ENCODE assay signal across 28 cellular contexts in the genomic region with DNA sequence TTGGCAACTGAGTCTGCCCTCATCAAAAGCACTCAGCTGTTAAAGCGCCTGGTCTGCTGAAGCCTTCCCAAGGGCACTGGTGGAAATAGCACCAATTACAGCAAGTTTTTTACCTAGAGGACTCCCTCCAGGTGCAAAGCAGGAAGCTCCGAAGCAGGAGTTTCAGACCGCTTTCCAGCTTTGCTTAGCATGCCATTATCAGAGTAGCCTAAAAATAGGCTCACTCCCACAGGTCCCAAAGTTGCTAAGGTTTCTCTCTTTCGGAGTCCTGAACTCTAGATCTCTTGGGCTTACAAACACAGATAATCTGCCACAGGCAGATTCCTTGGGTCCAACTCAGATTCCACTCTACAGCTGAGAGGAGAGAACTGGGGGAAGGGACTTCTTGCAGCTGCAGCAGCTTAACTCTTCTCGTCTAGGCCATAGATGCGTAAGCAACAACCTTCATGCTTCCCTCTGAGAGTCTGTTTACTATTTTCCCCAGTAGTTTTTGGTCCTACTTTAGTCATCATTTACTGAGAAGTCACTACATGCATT. TPM values are rescaled to one million over a fixed set of nuclear protein-coding genes. Genes with fewer than 3 reads are reported as not detected.
"Had no signal": no experiment of that assay in that cellular context is flagged by ENCODE, and none has a peak within 500 bp of the region (broad histone marks: within the 10 kb centered on the region; RNA-seq: fewer than 3 reads in every experiment).

No MANE protein-coding gene starts in this region.

- H3K9me3 ChIP-seq: MG63, SJSA1 had no signal

- ATAC-seq: activated T-helper 17 cell treated with anti-CD3 and anti-CD28 coated beads, Interleukin-2, amount 50 U/mL, for 72 hours; Panc1; SK-N-SH treated with all-trans-retinoic acid at 6 μM for 48 hours had no signal

- H3K27me3 Mint-ChIP-seq: activated B cell treated with CpG ODN at 0.5 μM for 24 hours; activated CD4-positive, alpha-beta memory T cell treated with anti-CD3 and anti-CD28 coated beads for 36 hours; activated naive CD8-positive, alpha-beta T cell had no signal

- H3K4me1 Mint-ChIP-seq: activated B cell treated with CpG ODN at 0.5 μM for 24 hours; activated CD4-positive, alpha-beta T cell treated with anti-CD3 and anti-CD28 coated beads, Interleukin-2, amount 10 ng/mL, durations not matched to agents 24 days and 14 days; activated T-helper 17 cell treated with anti-CD3 and anti-CD28 coated beads, Interleukin-2, amount 50 U/mL, for 72 hours had no signal

- H3K27me3 ChIP-seq: MG63, SJSA1 had no signal

- H3K27ac ChIP-seq: RWPE1, SJSA1 had no signal

- H3K27ac Mint-ChIP-seq: activated B cell treated with CpG ODN at 0.5 μM for 24 hours; activated CD4-positive, alpha-beta memory T cell treated with anti-CD3 and anti-CD28 coated beads for 36 hours; activated CD4-positive, alpha-beta T cell treated with anti-CD3 and anti-CD28 coated beads, Interleukin-2, amount 10 ng/mL, durations not matched to agents 24 days and 14 days; activated naive CD4-positive, alpha-beta T cell treated with anti-CD3 and anti-CD28 coated beads for 36 hours; activated naive CD8-positive, alpha-beta T cell; activated T-helper 17 cell treated with anti-CD3 and anti-CD28 coated beads, Interleukin-2, amount 50 U/mL, for 72 hours; T-helper 1 cell treated with Interleukin-12 subunit alpha and Interleukin-12 subunit beta and Interleukin-4 antibody, amounts not matched to agents 30 μg/mL and 1 μg/mL, for 36 hours had no signal

- H3K36me3 ChIP-seq: MG63, SJSA1 had no signal

- H3K4me3 ChIP-seq: MG63, SJSA1 had no signal

- H3K4me3 Mint-ChIP-seq: activated B cell treated with CpG ODN at 0.5 μM for 24 hours; activated CD4-positive, alpha-beta memory T cell treated with anti-CD3 and anti-CD28 coated beads for 36 hours; activated CD4-positive, alpha-beta T cell treated with anti-CD3 and anti-CD28 coated beads, Interleukin-2, amount 10 ng/mL, durations not matched to agents 24 days and 14 days; activated naive CD4-positive, alpha-beta T cell treated with anti-CD3 and anti-CD28 coated beads for 36 hours; activated naive CD8-positive, alpha-beta T cell; activated T-helper 17 cell treated with anti-CD3 and anti-CD28 coated beads, Interleukin-2, amount 50 U/mL, for 72 hours; T-helper 1 cell treated with Interleukin-12 subunit alpha and Interleukin-12 subunit beta and Interleukin-4 antibody, amounts not matched to agents 30 μg/mL and 1 μg/mL, for 36 hours had no signal

- H3K36me3 Mint-ChIP-seq: activated CD4-positive, alpha-beta memory T cell treated with anti-CD3 and anti-CD28 coated beads for 36 hours had no signal

- DNase-seq: activated B cell treated with CpG ODN at 0.5 μM for 24 hours; activated CD4-positive, alpha-beta memory T cell treated with anti-CD3 and anti-CD28 coated beads for 36 hours; activated CD4-positive, alpha-beta T cell treated with anti-CD3 and anti-CD28 coated beads for 1 hour; activated CD4-positive, alpha-beta T cell treated with anti-CD3 and anti-CD28 coated beads, Interleukin-2, amount 10 ng/mL, durations not matched to agents 24 days and 14 days; activated CD8-positive, alpha-beta memory T cell treated with anti-CD3 and anti-CD28 coated beads for 24 hours; activated gamma-delta T cell; activated naive CD4-positive, alpha-beta T cell treated with anti-CD3 and anti-CD28 coated beads for 36 hours; activated T-cell treated with anti-CD3 and anti-CD28 coated beads, Interleukin-2, amount 50 U/mL, for 48 hours; MG63; MV-4-11; NCI-H1092 treated with DMSO at 0.1 percent for 48 hours; NCI-H1417 treated with DMSO at 0.1 percent for 48 hours; NCI-H187; NCI-H2081; NCI-H510A treated with DMSO at 0.1 percent for 48 hours; NCI-H69; NK-92 treated with Interleukin-12 subunit alpha and Interleukin-12 subunit beta, amount 100 ng/mL, for 24 hours; OCI-M1; SHP77; SW 1271; T-helper 9 cell had no signal

RNA-seq across cellular contexts. Expression of gene ZMYND12, which starts 22.4 kb away (rescaled TPM):
- total RNA-seq: activated CD4-positive, alpha-beta T cell treated with anti-CD3 and anti-CD28 coated beads, Interleukin-2, amount 10 ng/mL, durations not matched to agents 24 days and 14 days; SJSA1 had no signal
